Comparison of ENCODE assay signal across 8 cellular contexts in the genomic region with DNA sequence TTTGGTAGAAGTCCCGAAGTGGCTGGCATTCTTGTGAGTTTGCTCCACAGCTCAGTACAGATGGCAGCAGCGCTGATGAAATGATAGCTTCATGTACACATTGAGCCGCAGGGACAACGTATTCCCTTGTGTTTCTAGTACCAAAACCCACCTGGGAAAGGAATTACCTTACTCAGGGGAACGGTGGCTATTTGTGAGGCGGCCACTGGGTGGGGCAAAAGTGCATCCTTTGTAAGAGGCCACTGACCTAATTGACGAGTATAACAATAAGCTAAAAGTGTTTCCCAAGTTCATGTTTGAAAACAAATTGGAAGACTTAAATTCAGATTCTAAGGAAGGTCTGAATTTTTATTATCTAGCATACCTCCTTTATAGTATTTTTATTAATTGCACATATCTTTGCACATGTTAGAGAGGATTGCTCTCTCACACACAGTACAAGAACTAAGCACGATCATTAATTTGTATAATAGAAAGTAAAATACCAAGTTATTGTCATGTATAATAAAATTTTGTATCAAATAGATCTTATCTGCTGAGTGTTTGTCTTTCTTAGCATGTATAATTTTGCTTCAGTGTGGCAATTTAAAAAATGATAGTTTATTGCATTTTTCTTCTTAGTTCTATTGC. TPM values are rescaled to one million over a fixed set of nuclear protein-coding genes. Genes with fewer than 3 reads are reported as not detected.
A peak's percentile ranks its signal among the peaks of the same experiment; 100 is the strongest.
DNase-seq lines count a peak whose midpoint lies in the region; ATAC-seq, FAIRE-seq and TF ChIP-seq lines count a peak whose summit lies in the region.

No MANE protein-coding gene starts in this region.

- no peaks in the 10 kb centered on the region for H4K20me1 ChIP-seq in astrocyte (ENCODE audit: insufficient read depth, low read length)

- no peaks in the 10 kb centered on the region for H3K9me3 ChIP-seq in astrocyte (ENCODE audit: insufficient read depth, low read depth, low read length)

- no peaks in the 10 kb centered on the region for H3K36me3 Mint-ChIP-seq in astrocyte (ENCODE audit: low read depth, unreplicated experiment)
- H3K36me3 Mint-ChIP-seq in neural crest cell (ENCODE audit: low read depth): no peaks in the 10 kb centered on the region
- H3K36me3 Mint-ChIP-seq in stimulated activated naive B cell treated with anti-CD40 and anti-IgM and Interleukin-4, amounts not matched to agents 10 μg/mL and 1 μg/mL and 100 μg/mL, for 72 hours: no peaks in the 10 kb centered on the region

- no peaks in the 10 kb centered on the region for H3K36me3 ChIP-seq in astrocyte (ENCODE audit: insufficient read depth, low read length)

- no peak for FAIRE-seq in astrocyte (lab: Jason Lieb, UNC)
- no peak for FAIRE-seq in GM19239 (lab: Jason Lieb, UNC)

- H3K4me1 Mint-ChIP-seq in astrocyte (ENCODE audit: low read depth, unreplicated experiment): no peaks in the 10 kb centered on the region
- no peaks in the 10 kb centered on the region for H3K4me1 Mint-ChIP-seq in neural crest cell
- H3K4me1 Mint-ChIP-seq in stimulated activated naive B cell treated with anti-CD40 and anti-IgM and Interleukin-4, amounts not matched to agents 10 μg/mL and 1 μg/mL and 100 μg/mL, for 72 hours: no peaks in the 10 kb centered on the region

- H3K4me3 Mint-ChIP-seq in astrocyte (ENCODE audit: unreplicated experiment) (no peak overlapping the region), neural crest cell (no peak overlapping the region)
- no peak overlapping the region for H3K4me3 Mint-ChIP-seq in stimulated activated naive B cell treated with anti-CD40 and anti-IgM and Interleukin-4, amounts not matched to agents 10 μg/mL and 1 μg/mL and 100 μg/mL, for 72 hours

- in situ Hi-C loops in GM13977 (cut with MboI; ENCODE audit: low pct_unique_long_range_greater_than_20kb, low sequenced_read_pairs, unreplicated experiment): no loop called here

- H3K4me3 ChIP-seq in astrocyte (ENCODE audit: insufficient read depth, low read depth, low read length): no peak overlapping the region

- H2AFZ ChIP-seq in astrocyte (ENCODE audit: low read depth, low read length): no peak overlapping the region

- H3K9me3 Mint-ChIP-seq in astrocyte (ENCODE audit: unreplicated experiment): no peaks in the 10 kb centered on the region
- peaks cover 2% of the 10 kb centered on the region for H3K9me3 Mint-ChIP-seq in neural crest cell
- peaks cover 2 to 4% of the 10 kb centered on the region in 2 donors for H3K9me3 Mint-ChIP-seq in stimulated activated naive B cell treated with anti-CD40 and anti-IgM and Interleukin-4, amounts not matched to agents 10 μg/mL and 1 μg/mL and 100 μg/mL, for 72 hours

- no peak overlapping the region for H3K27ac Mint-ChIP-seq in astrocyte (ENCODE audit: unreplicated experiment)
- H3K27ac Mint-ChIP-seq in neural crest cell (ENCODE audit: unreplicated experiment): no peak overlapping the region
- H3K27ac Mint-ChIP-seq in stimulated activated naive B cell treated with anti-CD40 and anti-IgM and Interleukin-4, amounts not matched to agents 10 μg/mL and 1 μg/mL and 100 μg/mL, for 72 hours: no peak overlapping the region

- H3K27me3 Mint-ChIP-seq in astrocyte (ENCODE audit: low read depth, unreplicated experiment) (no peaks in the 10 kb centered on the region), neural crest cell (ENCODE audit: low read depth) (no peaks in the 10 kb centered on the region)
- H3K27me3 Mint-ChIP-seq in stimulated activated naive B cell treated with anti-CD40 and anti-IgM and Interleukin-4, amounts not matched to agents 10 μg/mL and 1 μg/mL and 100 μg/mL, for 72 hours: no peaks in the 10 kb centered on the region

- ATAC-seq in stimulated activated naive B cell treated with anti-CD40 and anti-IgM and Interleukin-4, amounts not matched to agents 10 μg/mL and 1 μg/mL and 100 μg/mL, for 72 hours (replicated peaks): no peak
- ATAC-seq in HG03135 (IDR thresholded peaks at IDR 0.05; ENCODE audit: unreplicated experiment): no peak

- no peak overlapping the region for H3K9ac ChIP-seq in astrocyte (ENCODE audit: low read length)

- H3K27ac ChIP-seq in astrocyte (ENCODE audit: low read depth, low read length): no peak overlapping the region

- TF ChIP-seq CTCF in GM13977 (IDR thresholded peaks at IDR 0.05; ENCODE audit: extremely low read depth, insufficient read depth, missing control alignments) (peak; percentile 52), astrocyte (IDR thresholded peaks at IDR 0.05; ENCODE audit: insufficient read depth, low read depth, low read length) (peak; percentile 14), neural crest cell (conservative IDR thresholded peaks at IDR 0.05) (peak; percentile 73)

- no peaks in the 10 kb centered on the region for H3K27me3 ChIP-seq in astrocyte (ENCODE audit: insufficient read depth, low read length)

- no peak overlapping the region for H3K4me2 ChIP-seq in astrocyte (ENCODE audit: low read length)

- DNase-seq in GM13977 (ENCODE audit: low spot score) (no peak), NCI-H1417 treated with DMSO at 0.1 percent for 48 hours (lab: John Stamatoyannopoulos, UW) (peak; percentile 45), astrocyte (ENCODE audit: low read depth) (no peak), neural crest cell (ENCODE audit: low read depth, low spot score) (peak; percentile 18), GM19239 (ENCODE audit: insufficient read length, low spot score) (no peak)
- DNase-seq in stimulated activated naive B cell treated with anti-CD40 and anti-IgM and Interleukin-4, amounts not matched to agents 10 μg/mL and 1 μg/mL and 100 μg/mL, for 72 hours: no peak
- DNase-seq in activated CD4-positive, alpha-beta T cell treated with anti-CD3 and anti-CD28 coated beads for 48 hours: no peak

- H3K4me1 ChIP-seq in astrocyte (ENCODE audit: insufficient read depth, low read length): no peaks in the 10 kb centered on the region

- H3K79me2 ChIP-seq in astrocyte (ENCODE audit: insufficient read depth, low read length): no peaks in the 10 kb centered on the region

RNA-seq across cellular contexts. Expression of gene CDH7, which starts 25.3 kb away (rescaled TPM):
- 0.43 TPM in 2 replicates for total RNA-seq in astrocyte
- total RNA-seq in neural crest cell: 6.3 and 7.3 TPM in 2 replicates

Comparison
In these comparisons a context has a peak if more than half of its experiments do, and no peak if none do; other contexts are left out.
1. DNase-seq: peak in NCI-H1417 treated with DMSO at 0.1 percent for 48 hours (single experiment) and neural crest cell (single experiment); none in GM13977 (single experiment), astrocyte (single experiment), stimulated activated naive B cell treated with anti-CD40 and anti-IgM and Interleukin-4, amounts not matched to agents 10 μg/mL and 1 μg/mL and 100 μg/mL, for 72 hours (single experiment), activated CD4-positive, alpha-beta T cell treated with anti-CD3 and anti-CD28 coated beads for 48 hours (single experiment) and GM19239 (single experiment).
2. CTCF ChIP-seq: peak in every context shown above with its lines; median percentile 73 in neural crest cell; 52 in GM13977; 14 in astrocyte.